9 cellular contexts compared by ENCODE assay signal in genomic region chr2:67616749-67617148, GRCh38.
DNase-seq lines count a peak whose midpoint lies in the region; ATAC-seq and TF ChIP-seq lines count a peak whose summit lies in the region.
"Had no signal": no experiment of that assay in that cellular context is flagged by ENCODE, and none has a peak within 500 bp of the region (broad histone marks: within the 10 kb centered on the region; RNA-seq: fewer than 3 reads in every experiment).

No MANE protein-coding gene starts in this region.

- DNase-seq in activated CD8-positive, alpha-beta T cell treated with anti-CD3 and anti-CD28 coated beads for 36 hours = no peak
- DNase-seq in activated CD8-positive, alpha-beta T cell treated with anti-CD3 and anti-CD28 coated beads, Interleukin-2, amount 10 ng/mL, durations not matched to agents 7 days and 5 days = no peak
- DNase-seq in fibroblast of gingiva (ENCODE audit: low read depth) = peak; percentile 18
- DNase-seq in GM19240 (ENCODE audit: insufficient read length, low spot score) = no peak
- DNase-seq in tibial artery = no peak
- DNase-seq in NCI-H82 treated with DMSO at 0.1 percent for 48 hours (lab: John Stamatoyannopoulos, UW; ENCODE audit: unreplicated experiment) = no peak
- DNase-seq in NOMO-1 treated with dmso at 0.1 percent for 144 hours (lab: John Stamatoyannopoulos, UW; ENCODE audit: unreplicated experiment) = no peak

- H3K9me3 Mint-ChIP-seq in activated CD8-positive, alpha-beta T cell treated with anti-CD3 and anti-CD28 coated beads for 36 hours = no peaks in the 10 kb centered on the region
- no peaks in the 10 kb centered on the region for H3K9me3 Mint-ChIP-seq in activated CD8-positive, alpha-beta T cell treated with anti-CD3 and anti-CD28 coated beads, Interleukin-2, amount 10 ng/mL, durations not matched to agents 7 days and 5 days (ENCODE audit: insufficient read depth)
- H3K9me3 Mint-ChIP-seq: memory B cell had no signal

- intact Hi-C loops in activated CD8-positive, alpha-beta T cell treated with anti-CD3 and anti-CD28 coated beads for 36 hours (cut with micrococcal nuclease) = no loop called here
- intact Hi-C loops in tibial artery (cut with DNase I; ENCODE audit: low total_unique reads) = no loop called here

- H3K4me1 Mint-ChIP-seq in activated CD8-positive, alpha-beta T cell treated with anti-CD3 and anti-CD28 coated beads for 36 hours (ENCODE audit: low read depth) = no peaks in the 10 kb centered on the region
- H3K4me1 Mint-ChIP-seq in activated CD8-positive, alpha-beta T cell treated with anti-CD3 and anti-CD28 coated beads, Interleukin-2, amount 10 ng/mL, durations not matched to agents 7 days and 5 days (ENCODE audit: low read depth) = no peaks in the 10 kb centered on the region
- H3K4me1 Mint-ChIP-seq: memory B cell had no signal

- H3K27ac Mint-ChIP-seq in activated CD8-positive, alpha-beta T cell treated with anti-CD3 and anti-CD28 coated beads for 36 hours = no peak overlapping the region
- H3K27ac Mint-ChIP-seq in activated CD8-positive, alpha-beta T cell treated with anti-CD3 and anti-CD28 coated beads, Interleukin-2, amount 10 ng/mL, durations not matched to agents 7 days and 5 days = no peak overlapping the region
- H3K27ac Mint-ChIP-seq: memory B cell had no signal

- no peak overlapping the region for H3K4me3 Mint-ChIP-seq in activated CD8-positive, alpha-beta T cell treated with anti-CD3 and anti-CD28 coated beads for 36 hours
- H3K4me3 Mint-ChIP-seq in activated CD8-positive, alpha-beta T cell treated with anti-CD3 and anti-CD28 coated beads, Interleukin-2, amount 10 ng/mL, durations not matched to agents 7 days and 5 days = no peak overlapping the region
- H3K4me3 Mint-ChIP-seq: memory B cell had no signal

- H3K4me3 ChIP-seq in tibial artery = no peak overlapping the region

- CTCF ChIA-PET in activated CD8-positive, alpha-beta T cell treated with anti-CD3 and anti-CD28 coated beads for 36 hours (lab: Charles Lee) = interaction anchor here (1.2 kb wide), 1 partner anchor 45 kb away, joined by 3 read pairs; no protein-coding TSS in a partner anchor
- CTCF ChIA-PET in activated CD8-positive, alpha-beta T cell treated with anti-CD3 and anti-CD28 coated beads, Interleukin-2, amount 10 ng/mL, durations not matched to agents 7 days and 5 days (lab: Charles Lee) = no interaction called here

- no peak for TF ChIP-seq CTCF in activated CD8-positive, alpha-beta T cell treated with anti-CD3 and anti-CD28 coated beads for 36 hours (IDR thresholded peaks at IDR 0.05)
- no peak for TF ChIP-seq CTCF in tibial artery (IDR thresholded peaks at IDR 0.05)

- H3K27me3 Mint-ChIP-seq in activated CD8-positive, alpha-beta T cell treated with anti-CD3 and anti-CD28 coated beads for 36 hours = no peaks in the 10 kb centered on the region
- no peaks in the 10 kb centered on the region for H3K27me3 Mint-ChIP-seq in activated CD8-positive, alpha-beta T cell treated with anti-CD3 and anti-CD28 coated beads, Interleukin-2, amount 10 ng/mL, durations not matched to agents 7 days and 5 days (ENCODE audit: low read depth)
- H3K27me3 Mint-ChIP-seq: memory B cell had no signal

- peak; percentile 27 for ATAC-seq in activated CD8-positive, alpha-beta T cell treated with anti-CD3 and anti-CD28 coated beads for 36 hours
- ATAC-seq in activated CD8-positive, alpha-beta T cell treated with anti-CD3 and anti-CD28 coated beads, Interleukin-2, amount 10 ng/mL, durations not matched to agents 7 days and 5 days = no peak
- ATAC-seq in HG03108 (IDR thresholded peaks at IDR 0.05; ENCODE audit: unreplicated experiment) = peak; percentile 78

- no peak overlapping the region for H3K27ac ChIP-seq in tibial artery

- H3K36me3 ChIP-seq in tibial artery = no peaks in the 10 kb centered on the region

- no peaks in the 10 kb centered on the region for H3K27me3 ChIP-seq in tibial artery

- H3K9me3 ChIP-seq in tibial artery = no peaks in the 10 kb centered on the region

- H3K36me3 Mint-ChIP-seq in activated CD8-positive, alpha-beta T cell treated with anti-CD3 and anti-CD28 coated beads for 36 hours (ENCODE audit: low read depth) = no peaks in the 10 kb centered on the region
- no peaks in the 10 kb centered on the region for H3K36me3 Mint-ChIP-seq in activated CD8-positive, alpha-beta T cell treated with anti-CD3 and anti-CD28 coated beads, Interleukin-2, amount 10 ng/mL, durations not matched to agents 7 days and 5 days (ENCODE audit: low read depth)
- H3K36me3 Mint-ChIP-seq: memory B cell had no signal

- POLR2A ChIA-PET in activated CD8-positive, alpha-beta T cell treated with anti-CD3 and anti-CD28 coated beads for 36 hours (lab: Charles Lee) = no interaction called here
- POLR2A ChIA-PET in activated CD8-positive, alpha-beta T cell treated with anti-CD3 and anti-CD28 coated beads, Interleukin-2, amount 10 ng/mL, durations not matched to agents 7 days and 5 days (lab: Charles Lee) = no interaction called here

- H3K4me1 ChIP-seq in tibial artery = peaks cover 0 to 4% (median 0%) of the 10 kb centered on the region in 4 donors
